In genomic region chr5:116084231-116084630, GRCh38 we compare ENCODE assay signal across 8 cellular contexts. TPM values are rescaled to one million over a fixed set of nuclear protein-coding genes. Genes with fewer than 3 reads are reported as not detected.
A peak's percentile ranks its signal among the peaks of the same experiment; 100 is the strongest.
DNase-seq lines count a peak whose midpoint lies in the region; ATAC-seq and TF ChIP-seq lines count a peak whose summit lies in the region.

No MANE protein-coding gene starts in this region.

- H3K27me3 ChIP-seq in IMR-90 (ENCODE audit: control insufficient read depth, insufficient read depth, low read length) (no peaks in the 10 kb centered on the region), esophagus muscularis mucosa (no peaks in the 10 kb centered on the region)

- H3K4me1 ChIP-seq in IMR-90 (ENCODE audit: control insufficient read depth, insufficient read depth, low read length) (peaks cover 6% of the 10 kb centered on the region; the same call in 1 of the 2 replicates), esophagus muscularis mucosa (peaks cover 18 to 25% (median 20%) of the 10 kb centered on the region in 4 donors)

- H4K91ac ChIP-seq in IMR-90 (ENCODE audit: insufficient read depth, low read depth, low read length), result peak overlapping the region; percentile 40; the same call in 1 of the 2 replicates

- H3K4me1 Mint-ChIP-seq in activated CD4-positive, alpha-beta T cell treated with anti-CD3 and anti-CD28 coated beads, Interleukin-2, amount 10 ng/mL, durations not matched to agents 24 days and 14 days, result peaks cover 25% of the 10 kb centered on the region
- peaks cover 27 to 51% of the 10 kb centered on the region in 2 donors for H3K4me1 Mint-ChIP-seq in natural killer cell treated with Interleukin-12 subunit alpha and Interleukin-12 subunit beta and Interleukin-15 and Interleukin-18, amount 100 ng/mL, for 72 hours (ENCODE audit: low read depth in 2 of 2)

- ATAC-seq in GM21723 (IDR thresholded peaks at IDR 0.05; ENCODE audit: unreplicated experiment), result peak; percentile 56
- ATAC-seq in IMR-90 (ENCODE audit: low read depth), result peak; percentile 43
- ATAC-seq in natural killer cell treated with Interleukin-12 subunit alpha and Interleukin-12 subunit beta and Interleukin-15 and Interleukin-18, amount 100 ng/mL, for 72 hours, result peak in 1 of 2 donors; percentile 46

- 0 out of 2 replicates have a peak overlapping the region, but pooled peaks have one; percentile 4 for H3K56ac ChIP-seq in IMR-90 (ENCODE audit: extremely low read depth, insufficient read depth, low read length)

- TF ChIP-seq POLR2A in IMR-90 (IDR thresholded peaks at IDR 0.05; ENCODE audit: low read depth, low read length) (no peak), esophagus muscularis mucosa (IDR thresholded peaks at IDR 0.05; ENCODE audit: low read depth) (no peak)

- H3K36me3 Mint-ChIP-seq in activated CD4-positive, alpha-beta T cell treated with anti-CD3 and anti-CD28 coated beads, Interleukin-2, amount 10 ng/mL, durations not matched to agents 24 days and 14 days (ENCODE audit: low read depth), result peaks cover 18% of the 10 kb centered on the region
- H3K36me3 Mint-ChIP-seq in natural killer cell treated with Interleukin-12 subunit alpha and Interleukin-12 subunit beta and Interleukin-15 and Interleukin-18, amount 100 ng/mL, for 72 hours, result peaks cover 12% of the 10 kb centered on the region

- 0 out of 2 replicates have a peak overlapping the region, but pooled peaks have one; percentile 22 for H2AK5ac ChIP-seq in IMR-90 (ENCODE audit: low read depth, low read length)

- no peak overlapping the region for H3K18ac ChIP-seq in IMR-90 (ENCODE audit: low read depth, low read length)

- H3K9me3 ChIP-seq in IMR-90 (ENCODE audit: control insufficient read depth, insufficient read depth, low read length), result no peaks in the 10 kb centered on the region
- H3K9me3 ChIP-seq in esophagus muscularis mucosa, result no peaks in the 10 kb centered on the region

- H3K36me3 ChIP-seq in IMR-90 (ENCODE audit: control insufficient read depth, insufficient read depth, low read length) (no peaks in the 10 kb centered on the region), esophagus muscularis mucosa (peaks cover 0 to 21% (median 4%) of the 10 kb centered on the region in 4 donors)

- H2AFZ ChIP-seq in IMR-90 (replicated peaks; ENCODE audit: low read length, poor library complexity), result peak overlapping the region; percentile 83

- H3K4me2 ChIP-seq in IMR-90 (ENCODE audit: low read depth, low read length), result peak overlapping the region; percentile 82

- dilution Hi-C loops in IMR-90 (cut with HindIII; ENCODE audit: low sequenced_read_pairs, unreplicated experiment), result no loop called here

- peaks cover 2% of the 10 kb centered on the region for H3K27me3 Mint-ChIP-seq in activated CD4-positive, alpha-beta T cell treated with anti-CD3 and anti-CD28 coated beads, Interleukin-2, amount 10 ng/mL, durations not matched to agents 24 days and 14 days
- H3K27me3 Mint-ChIP-seq in natural killer cell treated with Interleukin-12 subunit alpha and Interleukin-12 subunit beta and Interleukin-15 and Interleukin-18, amount 100 ng/mL, for 72 hours, result no peaks in the 10 kb centered on the region

- no peak for TF ChIP-seq RAD21 in IMR-90 (IDR thresholded peaks at IDR 0.05; ENCODE audit: low read length)

- H3K23ac ChIP-seq in IMR-90 (ENCODE audit: low read depth, low read length), result peak overlapping the region; percentile 73; the same call in 1 of the 2 replicates

- H2AK9ac ChIP-seq in IMR-90 (replicated peaks; ENCODE audit: low read depth, low read length, poor library complexity), result peak overlapping the region; percentile 21

- peak overlapping the region; percentile 92 for H3K4me3 ChIP-seq in GM12864 (ENCODE audit: low read depth, low read length)
- H3K4me3 ChIP-seq in IMR-90 (ENCODE audit: insufficient read depth, low read depth, low read length), result peak overlapping the region; percentile 71
- peak overlapping the region; percentile 78 to 97 (median 85) for H3K4me3 ChIP-seq in esophagus muscularis mucosa

- no peak overlapping the region for H2BK20ac ChIP-seq in IMR-90 (ENCODE audit: low read depth, low read length)

- POLR2A ChIA-PET in IMR-90 (lab: Charles Lee; ENCODE audit: unreplicated experiment), result no interaction called here

- CTCF ChIA-PET in IMR-90 (lab: Yijun Ruan, JAX), result no interaction called here

- H2BK5ac ChIP-seq in IMR-90 (ENCODE audit: low read depth, low read length, poor library complexity, severe bottlenecking), result no peak overlapping the region

- peak overlapping the region; percentile 70 for H3K9ac ChIP-seq in IMR-90 (ENCODE audit: low read depth, low read length)

- H3K14ac ChIP-seq in IMR-90 (replicated peaks; ENCODE audit: low read depth, low read length), result 0 out of 2 replicates have a peak overlapping the region, but pooled peaks have one; percentile 5

- peaks cover 5% of the 10 kb centered on the region; the same call in 1 of the 2 replicates for H3K9me1 ChIP-seq in IMR-90 (ENCODE audit: insufficient read depth, low read length)

- H3K4ac ChIP-seq in IMR-90 (ENCODE audit: low read depth, low read length), result peak overlapping the region; percentile 41

- intact Hi-C loops in IMR-90 (cut with micrococcal nuclease), result no loop called here
- intact Hi-C loops in activated CD4-positive, alpha-beta T cell treated with anti-CD3 and anti-CD28 coated beads, Interleukin-2, amount 10 ng/mL, durations not matched to agents 24 days and 14 days (cut with micrococcal nuclease), result loop anchor here (2.0 kb wide), 2 partner anchors 51 to 243 kb away; partner anchors contain the start of genes AP3S1 and ATG12
- intact Hi-C loops in esophagus muscularis mucosa (cut with DNase I), result no loop called here

- H4K5ac ChIP-seq in IMR-90 (ENCODE audit: low read depth, low read length), result peak overlapping the region; percentile 28

- H3K27ac Mint-ChIP-seq in activated CD4-positive, alpha-beta T cell treated with anti-CD3 and anti-CD28 coated beads, Interleukin-2, amount 10 ng/mL, durations not matched to agents 24 days and 14 days, result peak overlapping the region; percentile 82
- peak overlapping the region; percentile 81 to 94 for H3K27ac Mint-ChIP-seq in natural killer cell treated with Interleukin-12 subunit alpha and Interleukin-12 subunit beta and Interleukin-15 and Interleukin-18, amount 100 ng/mL, for 72 hours

- H3K27ac ChIP-seq in IMR-90 (ENCODE audit: insufficient read depth, low read length) (no peak overlapping the region), esophagus muscularis mucosa (replicated peaks in 1 of 4) (peak overlapping the region in 3 of 4 donors; percentile 90 to 94 (median 92))

- in situ Hi-C loops in IMR-90 (cut with MboI; ENCODE audit: low sequenced_read_pairs), result no loop called here

- no peak overlapping the region; the same call in 2 of the 3 replicates for H2BK15ac ChIP-seq in IMR-90 (ENCODE audit: low read depth, low read length)

- peak overlapping the region; percentile 88 for H3K4me3 Mint-ChIP-seq in activated CD4-positive, alpha-beta T cell treated with anti-CD3 and anti-CD28 coated beads, Interleukin-2, amount 10 ng/mL, durations not matched to agents 24 days and 14 days
- peak overlapping the region; percentile 90 for H3K4me3 Mint-ChIP-seq in natural killer cell treated with Interleukin-12 subunit alpha and Interleukin-12 subunit beta and Interleukin-15 and Interleukin-18, amount 100 ng/mL, for 72 hours

- H4K8ac ChIP-seq in IMR-90 (ENCODE audit: low read depth in 2 of 2, low read length in 2 of 2), result peak overlapping the region; percentile 75 to 88; a peak in 3 of 4 replicates

- no peak for TF ChIP-seq CTCF in GM12864 (IDR thresholded peaks at IDR 0.05; ENCODE audit: low read depth, low read length, missing control alignments)
- no peak for TF ChIP-seq CTCF in IMR-90 (conservative IDR thresholded peaks at IDR 0.05; ENCODE audit: low read depth, low read length)
- TF ChIP-seq CTCF in esophagus muscularis mucosa (IDR thresholded peaks at IDR 0.05), result no peak

- H3K79me1 ChIP-seq in IMR-90 (ENCODE audit: low read depth in 1 of 2, low read length in 2 of 2), result peaks cover 14 to 24% of the 10 kb centered on the region in 2 experiments; a peak in 3 of 4 replicates

- DNase-seq in GM12864 (ENCODE audit: low read depth), result no peak
- peak; percentile 29 for DNase-seq in IMR-90
- DNase-seq in activated CD4-positive, alpha-beta T cell treated with anti-CD3 and anti-CD28 coated beads, Interleukin-2, amount 10 ng/mL, durations not matched to agents 24 days and 14 days, result peak; percentile 74
- DNase-seq in esophagus muscularis mucosa (ENCODE audit: extremely low spot score), result no peak
- DNase-seq in natural killer cell treated with Interleukin-12 subunit alpha and Interleukin-12 subunit beta and Interleukin-15 and Interleukin-18, amount 100 ng/mL, for 72 hours (ENCODE audit: low spot score), result no peak
- DNase-seq in DMS114 treated with DMSO at 0.1 percent for 48 hours (lab: John Stamatoyannopoulos, UW; ENCODE audit: unreplicated experiment), result no peak
- DNase-seq in middle frontal gyrus (ENCODE audit: extremely low spot score, low spot score), result no peak

- no peak overlapping the region for H2BK120ac ChIP-seq in IMR-90 (ENCODE audit: low read depth, low read length)

- no CpG with 5 or more reads among the region's 11 CpGs for WGBS in IMR-90 (ENCODE audit: extremely low coverage in 2 of 2, insufficient read length in 1 of 2), 2 experiments
- WGBS in esophagus muscularis mucosa, result 28% methylated on average over 10 of the region's 11 CpGs

- BruUV-seq in IMR-90 (replicated peaks; lab: Mats Ljungman, UMichigan), result TSS peak; percentile 54

- peaks cover 6% of the 10 kb centered on the region for H3K9me3 Mint-ChIP-seq in activated CD4-positive, alpha-beta T cell treated with anti-CD3 and anti-CD28 coated beads, Interleukin-2, amount 10 ng/mL, durations not matched to agents 24 days and 14 days
- H3K9me3 Mint-ChIP-seq in natural killer cell treated with Interleukin-12 subunit alpha and Interleukin-12 subunit beta and Interleukin-15 and Interleukin-18, amount 100 ng/mL, for 72 hours, result no peaks in the 10 kb centered on the region

- H4K20me1 ChIP-seq in IMR-90 (ENCODE audit: insufficient read depth, low read length), result no peaks in the 10 kb centered on the region

- TF ChIP-seq EP300 in esophagus muscularis mucosa (IDR thresholded peaks at IDR 0.05), result no peak

RNA-seq across cellular contexts. Expression of gene COMMD10, which starts 0.6 kb away (rescaled TPM):
- total RNA-seq in IMR-90 (2012; rRNA removed) (20.4 and 35.8 TPM in 2 replicates), esophagus muscularis mucosa (10 to 100 TPM; 17.6 to 35.7 (median 25.7) TPM)
- polyA plus RNA-seq in IMR-90 (2012; rRNA removed), result 9.5 and 12.8 TPM in 2 replicates
- 1.8 and 2.3 TPM in 2 replicates for polyA plus RNA-seq in IMR-90 (2012; cell fraction: cytosol; rRNA removed)
- polyA plus RNA-seq in IMR-90 (2012; cell fraction: nucleus; rRNA removed; ENCODE audit: low replicate concordance), result 0.90 and 6.6 TPM in 2 replicates
- 22.2 and 24.4 TPM in 2 replicates for total RNA-seq in activated CD4-positive, alpha-beta T cell treated with anti-CD3 and anti-CD28 coated beads, Interleukin-2, amount 10 ng/mL, durations not matched to agents 24 days and 14 days
- total RNA-seq in natural killer cell treated with Interleukin-12 subunit alpha and Interleukin-12 subunit beta and Interleukin-15 and Interleukin-18, amount 100 ng/mL, for 72 hours, result 10 to 100 TPM; 26.9 to 34.9 TPM

RNA-seq across cellular contexts. Expression of gene ARL14EPL, which starts 52.0 kb away (rescaled TPM):
- total RNA-seq in IMR-90 (2012; rRNA removed) (not detected in 2 replicates), esophagus muscularis mucosa (not detected)
- polyA plus RNA-seq in IMR-90 (2012; rRNA removed), result not detected in 2 replicates
- not detected in 2 replicates for polyA plus RNA-seq in IMR-90 (2012; cell fraction: cytosol; rRNA removed)
- not detected in 2 replicates for polyA plus RNA-seq in IMR-90 (2012; cell fraction: nucleus; rRNA removed; ENCODE audit: low replicate concordance)
- not detected in 2 replicates for total RNA-seq in activated CD4-positive, alpha-beta T cell treated with anti-CD3 and anti-CD28 coated beads, Interleukin-2, amount 10 ng/mL, durations not matched to agents 24 days and 14 days
- total RNA-seq in natural killer cell treated with Interleukin-12 subunit alpha and Interleukin-12 subunit beta and Interleukin-15 and Interleukin-18, amount 100 ng/mL, for 72 hours, result not detected

Comparison
In these comparisons a context has a peak if more than half of its experiments do, and no peak if none do; other contexts are left out.
1. DNase-seq: peak in IMR-90 (single experiment) and activated CD4-positive, alpha-beta T cell treated with anti-CD3 and anti-CD28 coated beads, Interleukin-2, amount 10 ng/mL, durations not matched to agents 24 days and 14 days (single experiment); none in GM12864 (single experiment), esophagus muscularis mucosa (single experiment), natural killer cell treated with Interleukin-12 subunit alpha and Interleukin-12 subunit beta and Interleukin-15 and Interleukin-18, amount 100 ng/mL, for 72 hours (single experiment), DMS114 treated with DMSO at 0.1 percent for 48 hours (single experiment) and middle frontal gyrus (single experiment).
2. Peak in every context shown above with its lines, with median percentiles within 50 percentile points of each other: H3K4me3 ChIP-seq.